Comparison of ENCODE assay signal across 6 cellular contexts in genomic region chr17:43165971-43166370, GRCh38. TPM values are rescaled to one million over a fixed set of nuclear protein-coding genes. Genes with fewer than 3 reads are reported as not detected.
DNase-seq lines count a peak whose midpoint lies in the region; ATAC-seq, FAIRE-seq and TF ChIP-seq lines count a peak whose summit lies in the region.
"Not testable (repeated sequence)": the region's sequence is repeated elsewhere in the genome, so short reads cannot be mapped to it uniquely, and the experiment has no call there.

No MANE protein-coding gene starts in this region.

- not testable (repeated sequence) for H3K23ac ChIP-seq in H9 (ENCODE audit: insufficient read length, low read depth, low read length)

- not testable (repeated sequence) for H4K5ac ChIP-seq in H9 (ENCODE audit: insufficient read length, low read depth, low read length)

- H3K27me3 Mint-ChIP-seq in H9 (ENCODE audit: low read depth); WTC11 (ENCODE audit: low read depth); activated T-cell treated with anti-CD3 and anti-CD28 coated beads, Interleukin-2, amount 50 U/mL, for 72 hours (ENCODE audit: low read depth); memory B cell; stimulated activated naive B cell treated with anti-CD40 and anti-IgM and Interleukin-4, amounts not matched to agents 10 μg/mL and 1 μg/mL and 100 μg/mL, for 72 hours: not testable (repeated sequence)

- TF ChIP-seq POLR2A in K562 (conservative IDR thresholded peaks at IDR 0.05): not testable (repeated sequence)

- TF ChIP-seq EP300 in K562 (IDR thresholded peaks at IDR 0.05; ENCODE audit: low read length): not testable (repeated sequence)

- not testable (repeated sequence) for H3K56ac ChIP-seq in H9 (ENCODE audit: insufficient read length, low read depth, low read length)

- not testable (repeated sequence) for H3K18ac ChIP-seq in H9 (ENCODE audit: insufficient read length, low read depth, low read length)

- POLR2A ChIA-PET in WTC11 (lab: Charles Lee); K562 (lab: Yijun Ruan, JAX): not testable (repeated sequence)

- not testable (repeated sequence) for H3K36me3 ChIP-seq in K562 (ENCODE audit: control insufficient read depth, insufficient read depth, low read length)

- not testable (repeated sequence) for H3K4me3 Mint-ChIP-seq in H9; WTC11; activated T-cell treated with anti-CD3 and anti-CD28 coated beads, Interleukin-2, amount 50 U/mL, for 72 hours; memory B cell
- peak overlapping the region; percentile 3 to 78 for H3K4me3 Mint-ChIP-seq in stimulated activated naive B cell treated with anti-CD40 and anti-IgM and Interleukin-4, amounts not matched to agents 10 μg/mL and 1 μg/mL and 100 μg/mL, for 72 hours

- not testable (repeated sequence) for FAIRE-seq in K562 (lab: Jason Lieb, UNC)

- H3K4me3 ChIP-seq in K562: not testable (repeated sequence)

- peaks cover 15% of the 10 kb centered on the region for H3K23me2 ChIP-seq in H9 (ENCODE audit: insufficient read length, low read depth, low read length, poor library complexity, severe bottlenecking)

- not testable (repeated sequence) for H3K27me3 ChIP-seq in H9 (ENCODE audit: insufficient read depth, low read length); K562 (ENCODE audit: control insufficient read depth in 2 of 2, insufficient read depth in 2 of 2, low read length in 2 of 2)

- not testable (repeated sequence) for H2BK120ac ChIP-seq in H9 (ENCODE audit: low read depth, low read length, poor library complexity, severe bottlenecking)

- not testable (repeated sequence) for DNase-seq in H9; WTC11 (ENCODE audit: low spot score); activated T-cell treated with anti-CD3 and anti-CD28 coated beads, Interleukin-2, amount 50 U/mL, for 72 hours; K562 (ENCODE audit: extremely low read depth in 1 of 4, low spot score in 3 of 4); memory B cell (ENCODE audit: low spot score in 2 of 2); stimulated activated naive B cell treated with anti-CD40 and anti-IgM and Interleukin-4, amounts not matched to agents 10 μg/mL and 1 μg/mL and 100 μg/mL, for 72 hours

- not testable (repeated sequence) for H2BK5ac ChIP-seq in H9 (ENCODE audit: insufficient read length, low read length)

- not testable (repeated sequence) for H3K4me1 ChIP-seq in H9 (ENCODE audit: insufficient read depth, low read length); K562 (replicated peaks in 1 of 2; ENCODE audit: control insufficient read depth in 2 of 2, insufficient read depth in 2 of 2, low read length in 2 of 2)

- H2BK12ac ChIP-seq in H9 (ENCODE audit: insufficient read length, low read depth, low read length): not testable (repeated sequence)

- H3K4ac ChIP-seq in H9 (ENCODE audit: low read depth, low read length): not testable (repeated sequence)

- H3K14ac ChIP-seq in H9 (ENCODE audit: insufficient read depth, low read length): not testable (repeated sequence)

- CTCF ChIA-PET in WTC11 (lab: Charles Lee); K562 (lab: Yijun Ruan, JAX; ENCODE audit: low intra/inter-chr PET ratio): not testable (repeated sequence)

- H3K9me3 ChIP-seq in H9 (ENCODE audit: control insufficient read depth, low read depth, low read length); K562 (replicated peaks; ENCODE audit: control insufficient read depth, insufficient read depth, low read depth, low read length): not testable (repeated sequence)

- in situ Hi-C loops in K562 (cut with MboI): not testable (repeated sequence)

- not testable (repeated sequence) for H2BK15ac ChIP-seq in H9 (ENCODE audit: low read depth, low read length)

- not testable (repeated sequence) for H3K4me1 Mint-ChIP-seq in H9; WTC11; activated T-cell treated with anti-CD3 and anti-CD28 coated beads, Interleukin-2, amount 50 U/mL, for 72 hours (ENCODE audit: low read depth); memory B cell
- H3K4me1 Mint-ChIP-seq in stimulated activated naive B cell treated with anti-CD40 and anti-IgM and Interleukin-4, amounts not matched to agents 10 μg/mL and 1 μg/mL and 100 μg/mL, for 72 hours: peaks cover 13 to 39% of the 10 kb centered on the region in 2 donors

- H3K27ac ChIP-seq in H9 (ENCODE audit: insufficient read length, low read depth, low read length); K562 (ENCODE audit: extremely low read depth, low read depth, low read length): not testable (repeated sequence)

- not testable (repeated sequence) for H2AK5ac ChIP-seq in H9 (ENCODE audit: insufficient read length, low read length)

- not testable (repeated sequence) for H3K9me3 Mint-ChIP-seq in H9; WTC11; activated T-cell treated with anti-CD3 and anti-CD28 coated beads, Interleukin-2, amount 50 U/mL, for 72 hours; memory B cell; stimulated activated naive B cell treated with anti-CD40 and anti-IgM and Interleukin-4, amounts not matched to agents 10 μg/mL and 1 μg/mL and 100 μg/mL, for 72 hours

- not testable (repeated sequence) for H2AFZ ChIP-seq in H9 (ENCODE audit: low read length); K562 (ENCODE audit: low read depth, low read length)

- not testable (repeated sequence) for ATAC-seq in WTC11; activated T-cell treated with anti-CD3 and anti-CD28 coated beads, Interleukin-2, amount 50 U/mL, for 72 hours (replicated peaks in 1 of 2); K562; memory B cell (ENCODE audit: low read depth); stimulated activated naive B cell treated with anti-CD40 and anti-IgM and Interleukin-4, amounts not matched to agents 10 μg/mL and 1 μg/mL and 100 μg/mL, for 72 hours (replicated peaks)

- peaks cover 3 to 18% (median 15%) of the 10 kb centered on the region in 3 experiments; a peak in 5 of 7 replicates for H3K36me3 Mint-ChIP-seq in H9 (ENCODE audit: insufficient read depth in 1 of 3, low read depth in 3 of 3)
- not testable (repeated sequence) for H3K36me3 Mint-ChIP-seq in WTC11; activated T-cell treated with anti-CD3 and anti-CD28 coated beads, Interleukin-2, amount 50 U/mL, for 72 hours (ENCODE audit: insufficient read depth in 2 of 2); memory B cell
- H3K36me3 Mint-ChIP-seq in stimulated activated naive B cell treated with anti-CD40 and anti-IgM and Interleukin-4, amounts not matched to agents 10 μg/mL and 1 μg/mL and 100 μg/mL, for 72 hours: peaks cover 24 to 36% of the 10 kb centered on the region in 2 donors

- H4K91ac ChIP-seq in H9 (ENCODE audit: insufficient read length, low read depth, low read length): not testable (repeated sequence)

- not testable (repeated sequence) for H3K9me1 ChIP-seq in K562 (ENCODE audit: control insufficient read depth, insufficient read depth, low read length)

- not testable (repeated sequence) for TF ChIP-seq RAD21 in K562 (CRISPR knock-in tag; conservative IDR thresholded peaks at IDR 0.05 in 1 of 2, IDR thresholded peaks at IDR 0.05 in 1 of 2)

- H3T11ph ChIP-seq in H9 (ENCODE audit: low read length): not testable (repeated sequence)

- H3K4me2 ChIP-seq in H9 (ENCODE audit: insufficient read depth, insufficient read length, low read length); K562 (ENCODE audit: insufficient read depth, low read length): not testable (repeated sequence)

- not testable (repeated sequence) for H4K8ac ChIP-seq in H9 (replicated peaks; ENCODE audit: insufficient read length, low read depth, low read length)

- intact Hi-C loops in K562 (cut with micrococcal nuclease): not testable (repeated sequence)

- not testable (repeated sequence) for H4K20me1 ChIP-seq in H9 (ENCODE audit: control insufficient read depth, insufficient read depth, insufficient read length); K562 (replicated peaks; ENCODE audit: control insufficient read depth, insufficient read depth, low read length)

- not testable (repeated sequence) for H3K79me2 ChIP-seq in H9 (ENCODE audit: insufficient read depth, low read length)
- peaks cover 24% of the 10 kb centered on the region for H3K79me2 ChIP-seq in K562 (ENCODE audit: control insufficient read depth, insufficient read depth, low read length)

- BruUV-seq in K562 (replicated peaks; lab: Mats Ljungman, UMichigan): not testable (repeated sequence)

- not testable (repeated sequence) for TF ChIP-seq CTCF in H9 (conservative IDR thresholded peaks at IDR 0.05); WTC11 (IDR thresholded peaks at IDR 0.05); K562 (IDR thresholded peaks at IDR 0.05 in 2 of 3, conservative IDR thresholded peaks at IDR 0.05 in 1 of 3; ENCODE audit: insufficient read depth in 2 of 3, low read depth in 1 of 3, low read length in 3 of 3)

- not testable (repeated sequence) for H3K79me1 ChIP-seq in H9 (ENCODE audit: insufficient read depth, low read depth, low read length, poor library complexity, severe bottlenecking)

- H3K9ac ChIP-seq in H9 (ENCODE audit: extremely low read depth, insufficient read length, low read length); K562 (ENCODE audit: insufficient read depth in 1 of 2, low read depth in 2 of 2, low read length in 2 of 2): not testable (repeated sequence)

- H2BK20ac ChIP-seq in H9 (ENCODE audit: low read depth, low read length, poor library complexity, severe bottlenecking): not testable (repeated sequence)

- peak overlapping the region in 2 of 3 experiments; percentile 1 to 11; a peak in 2 of 7 replicates for H3K27ac Mint-ChIP-seq in H9
- peak overlapping the region; percentile 7; the same call in 1 of the 2 replicates for H3K27ac Mint-ChIP-seq in WTC11
- peak overlapping the region; percentile 47 for H3K27ac Mint-ChIP-seq in activated T-cell treated with anti-CD3 and anti-CD28 coated beads, Interleukin-2, amount 50 U/mL, for 72 hours
- H3K27ac Mint-ChIP-seq in memory B cell: peak overlapping the region; percentile 10
- H3K27ac Mint-ChIP-seq in stimulated activated naive B cell treated with anti-CD40 and anti-IgM and Interleukin-4, amounts not matched to agents 10 μg/mL and 1 μg/mL and 100 μg/mL, for 72 hours: peak overlapping the region; percentile 26

RNA-seq across cellular contexts. Expression of gene NBR1, which starts 5.0 kb away (rescaled TPM):
- total RNA-seq in H9 (2021) (34.2 and 34.6 TPM in 2 replicates), WTC11 (2021) (38.4 to 42.8 TPM (median 38.9 TPM) in 3 replicates), K562 (2014; rRNA removed) (37.0 and 38.9 TPM in 2 replicates), K562 (2014; rRNA removed; fragmentation: Illumina TruSeq; extraction: Trizol) (50.2 and 59.5 TPM in 2 replicates), K562 (2015; rRNA removed; fragmentation: Illumina TruSeq; extraction: Trizol) (33.9 and 36.8 TPM in 2 replicates), K562 (2021) (39.9 and 44.8 TPM in 2 replicates)
- total RNA-seq in activated T-cell treated with anti-CD3 and anti-CD28 coated beads, Interleukin-2, amount 50 U/mL, for 72 hours: 10 to 100 TPM; 86.3 to 92.1 TPM
- 68.0 and 83.8 TPM in 2 replicates for total RNA-seq in K562 (2011; cell fraction: chromatin; rRNA removed; ENCODE audit: low replicate concordance)
- 39.7 and 40.1 TPM in 2 replicates for total RNA-seq in K562 (2011; cell fraction: nucleolus; rRNA removed)
- total RNA-seq in K562 (2011; cell fraction: nucleoplasm; rRNA removed): 55.0 and 61.7 TPM in 2 replicates
- polyA plus RNA-seq in K562 (2011; rRNA removed) (41.0 and 70.1 TPM in 2 replicates), K562 (2014; fragmentation: Illumina TruSeq; extraction: Trizol) (58.6 and 62.8 TPM in 2 replicates), K562 (2014; fragmentation: Nextera tagmentation; extraction: Ambion mirVana) (1 to 10 TPM; 4.2 to 7.5 TPM), K562 (2014; rRNA removed) (36.2 and 39.9 TPM in 2 replicates)
- 25.1 and 31.0 TPM in 2 replicates for polyA plus RNA-seq in K562 (2011; cell fraction: cytosol; rRNA removed)
- 19.9 and 23.4 TPM in 2 replicates for polyA plus RNA-seq in K562 (2011; cell fraction: nucleus; rRNA removed)
- polyA plus RNA-seq in K562 (2012): 33.2 and 53.7 TPM in 2 replicates
- 81.8 and 120 TPM in 2 replicates for polyA minus RNA-seq in K562 (2011; rRNA and poly(A)+ RNA removed)
- polyA minus RNA-seq in K562 (2011; cell fraction: cytosol; rRNA and poly(A)+ RNA removed): 28.1 and 40.1 TPM in 2 replicates
- 19.5 and 27.4 TPM in 2 replicates for polyA minus RNA-seq in K562 (2011; cell fraction: nucleus; rRNA and poly(A)+ RNA removed)

RNA-seq across cellular contexts. Expression of gene BRCA1, which starts 40.8 kb away (rescaled TPM):
- total RNA-seq in H9 (2021) (31.0 and 32.3 TPM in 2 replicates), WTC11 (2021) (37.8 to 38.4 TPM (median 38.1 TPM) in 3 replicates), K562 (2014; rRNA removed) (68.4 and 82.5 TPM in 2 replicates), K562 (2014; rRNA removed; fragmentation: Illumina TruSeq; extraction: Trizol) (73.2 and 79.1 TPM in 2 replicates), K562 (2015; rRNA removed; fragmentation: Illumina TruSeq; extraction: Trizol) (59.0 and 61.6 TPM in 2 replicates), K562 (2021) (60.2 and 62.3 TPM in 2 replicates)
- 100 to 1,000 TPM; 111 to 137 TPM for total RNA-seq in activated T-cell treated with anti-CD3 and anti-CD28 coated beads, Interleukin-2, amount 50 U/mL, for 72 hours
- total RNA-seq in K562 (2011; cell fraction: chromatin; rRNA removed; ENCODE audit: low replicate concordance): 71.2 and 176 TPM in 2 replicates
- 45.0 and 58.7 TPM in 2 replicates for total RNA-seq in K562 (2011; cell fraction: nucleolus; rRNA removed)
- total RNA-seq in K562 (2011; cell fraction: nucleoplasm; rRNA removed): 95.6 and 115 TPM in 2 replicates
- polyA plus RNA-seq in K562 (2011; rRNA removed) (49.7 and 95.3 TPM in 2 replicates), K562 (2014; fragmentation: Illumina TruSeq; extraction: Trizol) (74.8 and 77.1 TPM in 2 replicates), K562 (2014; fragmentation: Nextera tagmentation; extraction: Ambion mirVana) (10 to 100 TPM; 25.9 to 35.6 TPM), K562 (2014; rRNA removed) (56.5 and 60.1 TPM in 2 replicates)
- 59.2 and 99.4 TPM in 2 replicates for polyA plus RNA-seq in K562 (2011; cell fraction: cytosol; rRNA removed)
- polyA plus RNA-seq in K562 (2011; cell fraction: nucleus; rRNA removed): 34.4 and 81.1 TPM in 2 replicates
- 55.7 and 71.7 TPM in 2 replicates for polyA plus RNA-seq in K562 (2012)
- polyA minus RNA-seq in K562 (2011; rRNA and poly(A)+ RNA removed): 143 and 194 TPM in 2 replicates
- polyA minus RNA-seq in K562 (2011; cell fraction: cytosol; rRNA and poly(A)+ RNA removed): 33.9 and 77.6 TPM in 2 replicates
- polyA minus RNA-seq in K562 (2011; cell fraction: nucleus; rRNA and poly(A)+ RNA removed): 42.5 and 54.0 TPM in 2 replicates

RNA-seq across cellular contexts. Expression of gene TMEM106A, which starts 45.7 kb away (rescaled TPM):
- total RNA-seq in H9 (2021) (3.7 and 4.5 TPM in 2 replicates), WTC11 (2021) (3.8 to 4.4 TPM (median 4.2 TPM) in 3 replicates), K562 (2014; rRNA removed) (0.08 and 0.09 TPM in 2 replicates), K562 (2014; rRNA removed; fragmentation: Illumina TruSeq; extraction: Trizol) (0.15 and 0.29 TPM in 2 replicates), K562 (2015; rRNA removed; fragmentation: Illumina TruSeq; extraction: Trizol) (0.26 and 0.29 TPM in 2 replicates), K562 (2021) (0.24 and 0.40 TPM in 2 replicates)
- total RNA-seq in activated T-cell treated with anti-CD3 and anti-CD28 coated beads, Interleukin-2, amount 50 U/mL, for 72 hours: 10 to 100 TPM; 11.7 to 21.6 TPM
- total RNA-seq in K562 (2011; cell fraction: chromatin; rRNA removed; ENCODE audit: low replicate concordance): 8.6 and 16.5 TPM in 2 replicates
- total RNA-seq in K562 (2011; cell fraction: nucleolus; rRNA removed): 8.4 and 8.8 TPM in 2 replicates
- 6.0 and 10.1 TPM in 2 replicates for total RNA-seq in K562 (2011; cell fraction: nucleoplasm; rRNA removed)
- polyA plus RNA-seq in K562 (2011; rRNA removed) (0.16 and 0.24 TPM in 2 replicates), K562 (2014; fragmentation: Illumina TruSeq; extraction: Trizol) (0.13 and 0.21 TPM in 2 replicates), K562 (2014; fragmentation: Nextera tagmentation; extraction: Ambion mirVana) (under 1 TPM; 0.03 to 0.07 TPM), K562 (2014; rRNA removed) (0.09 and 0.15 TPM in 2 replicates)
- 0.10 and 0.25 TPM in 2 replicates for polyA plus RNA-seq in K562 (2011; cell fraction: cytosol; rRNA removed)
- polyA plus RNA-seq in K562 (2011; cell fraction: nucleus; rRNA removed): 0.73 and 1.3 TPM in 2 replicates
- polyA plus RNA-seq in K562 (2012): 0.08 and 0.33 TPM in 2 replicates
- polyA minus RNA-seq in K562 (2011; rRNA and poly(A)+ RNA removed): 0.81 and 1.3 TPM in 2 replicates
- not detected in 2 replicates for polyA minus RNA-seq in K562 (2011; cell fraction: cytosol; rRNA and poly(A)+ RNA removed)
- 1.9 and 2.3 TPM in 2 replicates for polyA minus RNA-seq in K562 (2011; cell fraction: nucleus; rRNA and poly(A)+ RNA removed)
